ENCODE assay signal across 1 cellular context in genomic region chr1:214842856-214843255, GRCh38.
A peak's percentile ranks its signal among the peaks of the same experiment; 100 is the strongest.
TF ChIP-seq lines count a peak whose summit lies in the region.

No MANE protein-coding gene starts in this region.

TF ChIP-seq in IMR-90, 13 proteins besides CTCF, POLR2A, EP300 and RAD21:
- TF ChIP-seq BHLHE40 (IDR thresholded peaks at IDR 0.05; ENCODE audit: low read depth, low read length) (no peak), RCOR1 (IDR thresholded peaks at IDR 0.05; ENCODE audit: insufficient replicate concordance, low read length) (peak; percentile 45), CEBPB (IDR thresholded peaks at IDR 0.05; ENCODE audit: low read depth, low read length) (no peak)
- TF ChIP-seq, protein P1, sequence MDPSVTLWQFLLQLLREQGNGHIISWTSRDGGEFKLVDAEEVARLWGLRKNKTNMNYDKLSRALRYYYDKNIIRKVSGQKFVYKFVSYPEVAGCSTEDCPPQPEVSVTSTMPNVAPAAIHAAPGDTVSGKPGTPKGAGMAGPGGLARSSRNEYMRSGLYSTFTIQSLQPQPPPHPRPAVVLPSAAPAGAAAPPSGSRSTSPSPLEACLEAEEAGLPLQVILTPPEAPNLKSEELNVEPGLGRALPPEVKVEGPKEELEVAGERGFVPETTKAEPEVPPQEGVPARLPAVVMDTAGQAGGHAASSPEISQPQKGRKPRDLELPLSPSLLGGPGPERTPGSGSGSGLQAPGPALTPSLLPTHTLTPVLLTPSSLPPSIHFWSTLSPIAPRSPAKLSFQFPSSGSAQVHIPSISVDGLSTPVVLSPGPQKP (IDR thresholded peaks at IDR 0.05; ENCODE audit: borderline replicate concordance, low read depth, low read length), result no peak
TF ChIP-seq in IMR-90: peak in this region for 1.
